18 cellular contexts compared by ENCODE assay signal in genomic region chr12:96375173-96375572, GRCh38. TPM values are rescaled to one million over a fixed set of nuclear protein-coding genes. Genes with fewer than 3 reads are reported as not detected.
DNase-seq lines count a peak whose midpoint lies in the region; ATAC-seq and TF ChIP-seq lines count a peak whose summit lies in the region.
"Had no signal": no experiment of that assay in that cellular context is flagged by ENCODE, and none has a peak within 500 bp of the region (broad histone marks: within the 10 kb centered on the region; RNA-seq: fewer than 3 reads in every experiment).

No MANE protein-coding gene starts in this region.

- no peaks in the 10 kb centered on the region for H3K36me3 ChIP-seq in CD4-positive, CD25-positive, alpha-beta regulatory T cell (ENCODE audit: control insufficient read depth, insufficient read depth, low read length)
- no peaks in the 10 kb centered on the region for H3K36me3 ChIP-seq in GM23338 (ENCODE audit: insufficient read depth)
- H3K36me3 ChIP-seq in mucosa of descending colon (ENCODE audit: low read depth), result no peaks in the 10 kb centered on the region
- no peaks in the 10 kb centered on the region for H3K36me3 ChIP-seq in mammary epithelial cell (ENCODE audit: insufficient read depth, low read length)
- H3K36me3 ChIP-seq: neutrophil had no signal

- H3K9me3 ChIP-seq in CD4-positive, CD25-positive, alpha-beta regulatory T cell (ENCODE audit: control insufficient read depth in 2 of 2, low read length in 2 of 2), result no peaks in the 10 kb centered on the region
- H3K9me3 ChIP-seq in mucosa of descending colon (no peaks in the 10 kb centered on the region), mammary epithelial cell (replicated peaks; ENCODE audit: insufficient read depth, low read length) (no peaks in the 10 kb centered on the region)
- H3K9me3 ChIP-seq: neutrophil had no signal

- no peak overlapping the region for H3K9ac ChIP-seq in mammary epithelial cell (ENCODE audit: insufficient read depth, low read length)

- no peak for DNase-seq in CD4-positive, CD25-positive, alpha-beta regulatory T cell
- DNase-seq in GM23338 (ENCODE audit: low spot score) (no peak), dermis blood vessel endothelial cell (peak; percentile 53), mucosa of descending colon (peak in 2 of 3 donors; percentile 40 to 61), NOMO-1 treated with dmso at 0.1 percent for 144 hours (lab: John Stamatoyannopoulos, UW; ENCODE audit: unreplicated experiment) (no peak), mesothelial cell of epicardium (ENCODE audit: low spot score in 2 of 2, unreplicated experiment in 2 of 2) (no peak), mammary epithelial cell (no peak)
- DNase-seq: activated CD4-positive, alpha-beta T cell treated with anti-CD3 and anti-CD28 coated beads, Interleukin-2, amount 50 U/mL, for 4 hours; effector memory CD4-positive, alpha-beta T cell; IMR-90; mesenchymal stem cell; NCI-H2107; NCI-H526 treated with DMSO at 0.1 percent for 48 hours; stimulated activated CD4-positive, alpha-beta T cell treated with anti-CD3 and anti-CD28 coated beads, Interleukin-2, amount 100 ng/mL, for 24 hours; SW 1271 had no signal

- H3K4me1 Mint-ChIP-seq in CD4-positive, CD25-positive, alpha-beta regulatory T cell, result peaks cover 40 to 82% (median 64%) of the 10 kb centered on the region in 4 donors
- H3K4me1 Mint-ChIP-seq in GM23338 (peaks cover 23% of the 10 kb centered on the region), mesothelial cell of epicardium (peaks cover 37% of the 10 kb centered on the region)

- BruUV-seq in mammary epithelial cell (replicated peaks; lab: Mats Ljungman, UMichigan), result no TSS peak

- ATAC-seq in CD4-positive, CD25-positive, alpha-beta regulatory T cell (ENCODE audit: low read depth in 2 of 2), result no peak
- ATAC-seq in GM23338, result no peak
- peak; percentile 95 for ATAC-seq in mucosa of descending colon
- no peak for ATAC-seq in HG02642 (IDR thresholded peaks at IDR 0.05; ENCODE audit: poor library complexity, unreplicated experiment)
- ATAC-seq: sciatic nerve had no signal

- H3K4me2 ChIP-seq in GM23338 (no peak overlapping the region), mammary epithelial cell (ENCODE audit: insufficient read depth, low read depth, low read length) (no peak overlapping the region)

- H2AFZ ChIP-seq in GM23338, result no peak overlapping the region
- no peak overlapping the region for H2AFZ ChIP-seq in mammary epithelial cell (ENCODE audit: low read depth, low read length)

- H3K79me2 ChIP-seq in GM23338 (replicated peaks; ENCODE audit: insufficient read depth) (peaks cover 91% of the 10 kb centered on the region), mammary epithelial cell (ENCODE audit: insufficient read depth, low read length) (peaks cover 98% of the 10 kb centered on the region)

- in situ Hi-C loops in mammary epithelial cell (cut with MboI; ENCODE audit: low sequenced_read_pairs in 2 of 2), result no loop called here

- no peak overlapping the region for H3K27ac ChIP-seq in CD4-positive, CD25-positive, alpha-beta regulatory T cell (ENCODE audit: insufficient read depth, low read length, poor library complexity, severe bottlenecking)
- no peak overlapping the region for H3K27ac ChIP-seq in GM23338 (ENCODE audit: low read depth)
- H3K27ac ChIP-seq in mammary epithelial cell (ENCODE audit: insufficient read depth, low read depth, low read length), result no peak overlapping the region

- H3K27me3 ChIP-seq in CD4-positive, CD25-positive, alpha-beta regulatory T cell (ENCODE audit: control insufficient read depth, insufficient read depth, low read length), result no peaks in the 10 kb centered on the region
- H3K27me3 ChIP-seq in GM23338 (ENCODE audit: insufficient read depth) (no peaks in the 10 kb centered on the region), mammary epithelial cell (ENCODE audit: insufficient read depth, low read length) (no peaks in the 10 kb centered on the region)
- H3K27me3 ChIP-seq: neutrophil had no signal

- peak overlapping the region; percentile 6 to 76 (median 62) for H3K4me3 Mint-ChIP-seq in CD4-positive, CD25-positive, alpha-beta regulatory T cell
- H3K4me3 Mint-ChIP-seq in GM23338 (no peak overlapping the region), mesothelial cell of epicardium (no peak overlapping the region)

- dilution Hi-C loops in mammary epithelial cell (cut with HindIII; ENCODE audit: low sequenced_read_pairs), result loop anchor here (5.0 kb wide), 1 partner anchor 48 kb away; no protein-coding TSS in a partner anchor

- TF ChIP-seq CTCF in GM23338 (conservative IDR thresholded peaks at IDR 0.05; ENCODE audit: low read depth in 2 of 2) (no peak), mucosa of descending colon (IDR thresholded peaks at IDR 0.05) (no peak), mesothelial cell of epicardium (IDR thresholded peaks at IDR 0.05; ENCODE audit: unreplicated experiment) (no peak), mammary epithelial cell (conservative IDR thresholded peaks at IDR 0.05 in 1 of 2, IDR thresholded peaks at IDR 0.05 in 1 of 2; ENCODE audit: extremely low read depth in 1 of 2, insufficient read depth in 1 of 2, low read depth in 1 of 2, low read length in 2 of 2) (no peak)

- H3K27ac Mint-ChIP-seq in CD4-positive, CD25-positive, alpha-beta regulatory T cell, result peak overlapping the region; percentile 59 to 97 (median 95)
- H3K27ac Mint-ChIP-seq in GM23338 (peak overlapping the region; percentile 79), mesothelial cell of epicardium (no peak overlapping the region)

- H4K20me1 ChIP-seq in GM23338 (replicated peaks; ENCODE audit: insufficient read depth) (no peaks in the 10 kb centered on the region; the same call in 1 of the 2 replicates), mammary epithelial cell (ENCODE audit: insufficient read depth, low read length) (no peaks in the 10 kb centered on the region)

- CTCF ChIA-PET in mammary epithelial cell (lab: Charles Lee; ENCODE audit: low non-redundant PET), result no interaction called here

- H3K36me3 Mint-ChIP-seq in CD4-positive, CD25-positive, alpha-beta regulatory T cell, result peaks cover 4% of the 10 kb centered on the region
- H3K36me3 Mint-ChIP-seq in GM23338 (ENCODE audit: low read depth), result peaks cover 8% of the 10 kb centered on the region; the same call in 2 of the 3 replicates
- peaks cover 9% of the 10 kb centered on the region for H3K36me3 Mint-ChIP-seq in mesothelial cell of epicardium

- H3F3A ChIP-seq in GM23338 (replicated peaks; ENCODE audit: low read depth), result no peaks in the 10 kb centered on the region

- H3K4me3 ChIP-seq in CD4-positive, CD25-positive, alpha-beta regulatory T cell (ENCODE audit: low read depth, low read length), result no peak overlapping the region
- H3K4me3 ChIP-seq in GM23338 (no peak overlapping the region), mucosa of descending colon (no peak overlapping the region), mammary epithelial cell (replicated peaks in 1 of 3; ENCODE audit: insufficient read depth in 1 of 3, low read depth in 2 of 3, low read length in 3 of 3) (no peak overlapping the region)

- peaks cover 54% of the 10 kb centered on the region for H3K4me1 ChIP-seq in CD4-positive, CD25-positive, alpha-beta regulatory T cell (ENCODE audit: control insufficient read depth, insufficient read depth, low read length, poor library complexity, severe bottlenecking)
- H3K4me1 ChIP-seq in GM23338 (ENCODE audit: insufficient read depth), result peaks cover 25% of the 10 kb centered on the region
- H3K4me1 ChIP-seq in mucosa of descending colon (ENCODE audit: low read depth), result peaks cover 37% of the 10 kb centered on the region
- no peaks in the 10 kb centered on the region for H3K4me1 ChIP-seq in mammary epithelial cell (ENCODE audit: insufficient read depth, low read length)

- H3K9me3 Mint-ChIP-seq in CD4-positive, CD25-positive, alpha-beta regulatory T cell, result no peaks in the 10 kb centered on the region
- peaks cover 9% of the 10 kb centered on the region; the same call in 2 of the 3 replicates for H3K9me3 Mint-ChIP-seq in GM23338
- H3K9me3 Mint-ChIP-seq in mesothelial cell of epicardium, result peaks cover 11% of the 10 kb centered on the region

- no peaks in the 10 kb centered on the region for H3K27me3 Mint-ChIP-seq in CD4-positive, CD25-positive, alpha-beta regulatory T cell
- peaks cover 2% of the 10 kb centered on the region for H3K27me3 Mint-ChIP-seq in GM23338 (ENCODE audit: insufficient read depth, low read depth, poor library complexity)
- H3K27me3 Mint-ChIP-seq in mesothelial cell of epicardium (ENCODE audit: low read depth), result no peaks in the 10 kb centered on the region

- intact Hi-C loops in mucosa of descending colon (cut with DNase I, micrococcal nuclease) (no loop called here), mammary epithelial cell (cut with micrococcal nuclease) (no loop called here)

- H3K9me2 ChIP-seq in GM23338 (ENCODE audit: insufficient read depth), result no peaks in the 10 kb centered on the region

TF ChIP-seq in GM23338, 12 proteins besides CTCF, POLR2A, EP300 and RAD21 (continues in another document):
- TF ChIP-seq POLR2AphosphoS5 (IDR thresholded peaks at IDR 0.05; ENCODE audit: low read depth) (no peak), NANOG (IDR thresholded peaks at IDR 0.05; ENCODE audit: borderline replicate concordance) (no peak), ZNF114 (CRISPR knock-in tag; IDR thresholded peaks at IDR 0.05) (no peak), ETS1 (IDR thresholded peaks at IDR 0.05) (no peak), STAT1 (IDR thresholded peaks at IDR 0.05; ENCODE audit: unreplicated experiment) (no peak), ZNF331 (CRISPR knock-in tag; IDR thresholded peaks at IDR 0.05; ENCODE audit: low read depth) (no peak)

RNA-seq across cellular contexts. Expression of gene CDK17, which starts 25.1 kb away (rescaled TPM):
- 120 TPM for total RNA-seq in CD4-positive, CD25-positive, alpha-beta regulatory T cell
- polyA plus RNA-seq in CD4-positive, CD25-positive, alpha-beta regulatory T cell, result 10 to 100 TPM; 21.6 to 33.5 (median 24.6) TPM
- total RNA-seq in GM23338 (2014; rRNA removed; shearing (Covaris generic)), result 24.5 and 34.2 TPM in 2 replicates
- polyA plus RNA-seq in GM23338 (2016; fragmentation: Nextera tagmentation; extraction: Ambion mirVana), result 7.0 and 7.6 TPM in 2 replicates
- total RNA-seq in dermis blood vessel endothelial cell, result 182 and 232 TPM in 2 replicates
- total RNA-seq in mucosa of descending colon, result 10 to 100 TPM; 19.5 to 43.5 (median 24.0) TPM
- 38.9 to 40.5 TPM (median 39.1 TPM) in 3 replicates for total RNA-seq in mesothelial cell of epicardium
- 10 to 100 TPM; 42.5 to 64.2 TPM for total RNA-seq in mammary epithelial cell
- 10.7 TPM for polyA plus RNA-seq in mammary epithelial cell
- 112 TPM for polyA minus RNA-seq in mammary epithelial cell

Comparison
In these comparisons a context has a peak if more than half of its experiments do, and no peak if none do; other contexts are left out.
1. DNase-seq: peak in dermis blood vessel endothelial cell (single experiment) and mucosa of descending colon (2 of 3); none in CD4-positive, CD25-positive, alpha-beta regulatory T cell (0 of 3), GM23338 (single experiment), NOMO-1 treated with dmso at 0.1 percent for 144 hours (single experiment), mesothelial cell of epicardium (0 of 2) and mammary epithelial cell (single experiment).
2. H3K4me3 Mint-ChIP-seq: peak in CD4-positive, CD25-positive, alpha-beta regulatory T cell (4 of 4); none in GM23338 (single experiment) and mesothelial cell of epicardium (single experiment).